Comparison of ENCODE assay signal across 11 cellular contexts in the genomic region with DNA sequence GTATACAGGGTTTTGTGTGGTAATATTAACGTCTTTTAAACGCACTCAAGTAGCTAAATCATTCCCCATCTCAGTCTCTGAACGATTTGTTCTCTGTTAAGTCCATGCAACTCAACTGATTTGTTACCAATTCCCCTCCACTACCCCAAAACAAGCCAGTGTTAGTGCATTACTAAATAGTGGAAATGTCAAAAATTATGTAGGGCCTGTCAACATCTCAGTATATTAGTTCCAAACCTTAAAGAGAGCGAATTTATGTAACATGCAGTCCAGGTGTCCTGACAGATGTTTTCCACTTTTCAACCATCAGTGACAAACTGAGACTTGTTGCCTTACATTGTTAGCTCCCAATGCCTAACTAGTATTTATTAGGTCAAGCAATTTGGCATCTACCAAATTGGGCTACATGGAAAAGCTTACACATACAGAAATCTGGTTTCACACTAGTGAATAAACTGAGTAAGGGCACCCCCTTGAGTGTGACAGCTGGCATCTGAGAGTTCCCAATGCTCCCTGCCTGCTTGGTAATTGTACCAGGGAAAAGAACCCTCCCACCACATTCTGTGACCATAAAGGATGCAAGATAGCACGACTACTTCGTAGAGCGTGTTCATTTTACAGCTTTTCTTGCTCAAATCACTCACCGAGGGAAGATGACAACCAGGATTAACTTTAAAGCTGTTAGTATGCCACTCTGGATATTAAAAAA. TPM values are rescaled to one million over a fixed set of nuclear protein-coding genes. Genes with fewer than 3 reads are reported as not detected.
DNase-seq lines count a peak whose midpoint lies in the region; ATAC-seq, FAIRE-seq and TF ChIP-seq lines count a peak whose summit lies in the region.
"Had no signal": no experiment of that assay in that cellular context is flagged by ENCODE, and none has a peak within 500 bp of the region (broad histone marks: within the 10 kb centered on the region; RNA-seq: fewer than 3 reads in every experiment).

No MANE protein-coding gene starts in this region.

- H2AFZ ChIP-seq in astrocyte (ENCODE audit: low read depth, low read length), result no peak overlapping the region

- peaks cover 85% of the 10 kb centered on the region for H4K20me1 ChIP-seq in astrocyte (ENCODE audit: insufficient read depth, low read length)

- H3K4me2 ChIP-seq in astrocyte (ENCODE audit: low read length), result no peak overlapping the region

- ATAC-seq in stimulated activated naive B cell treated with anti-CD40 and anti-IgM and Interleukin-4, amounts not matched to agents 10 μg/mL and 1 μg/mL and 100 μg/mL, for 72 hours (replicated peaks), result no peak
- ATAC-seq: gastroesophageal sphincter had no signal

- peak overlapping the region; percentile 92 for H3K27ac Mint-ChIP-seq in activated T-cell treated with anti-CD3 and anti-CD28 coated beads, Interleukin-2, amount 50 U/mL, for 24 hours
- peak overlapping the region; percentile 9 for H3K27ac Mint-ChIP-seq in astrocyte (ENCODE audit: unreplicated experiment)
- H3K27ac Mint-ChIP-seq in stimulated activated naive B cell treated with anti-CD40 and anti-IgM and Interleukin-4, amounts not matched to agents 10 μg/mL and 1 μg/mL and 100 μg/mL, for 72 hours, result peak overlapping the region; percentile 81

- H3K4me3 Mint-ChIP-seq in activated T-cell treated with anti-CD3 and anti-CD28 coated beads, Interleukin-2, amount 50 U/mL, for 24 hours, result peak overlapping the region; percentile 50
- H3K4me3 Mint-ChIP-seq in astrocyte (ENCODE audit: unreplicated experiment), result no peak overlapping the region
- no peak overlapping the region for H3K4me3 Mint-ChIP-seq in stimulated activated naive B cell treated with anti-CD40 and anti-IgM and Interleukin-4, amounts not matched to agents 10 μg/mL and 1 μg/mL and 100 μg/mL, for 72 hours
- H3K4me3 Mint-ChIP-seq: brain, CD14-positive monocyte had no signal

- no peaks in the 10 kb centered on the region for H3K27me3 ChIP-seq in astrocyte (ENCODE audit: insufficient read depth, low read length)
- H3K27me3 ChIP-seq: gastroesophageal sphincter had no signal

- H3K4me3 ChIP-seq in NB4 (ENCODE audit: low read depth, low read length) (no peak overlapping the region), astrocyte (ENCODE audit: insufficient read depth, low read depth, low read length) (no peak overlapping the region)
- H3K4me3 ChIP-seq: gastroesophageal sphincter had no signal

- no peak for FAIRE-seq in astrocyte (lab: Jason Lieb, UNC)

- H3K9me3 ChIP-seq in astrocyte (ENCODE audit: insufficient read depth, low read depth, low read length), result no peaks in the 10 kb centered on the region
- H3K9me3 ChIP-seq: gastroesophageal sphincter had no signal

- H3K9ac ChIP-seq in astrocyte (ENCODE audit: low read length), result no peak overlapping the region

- H3K79me2 ChIP-seq in astrocyte (ENCODE audit: insufficient read depth, low read length), result peaks cover 36% of the 10 kb centered on the region

- in situ Hi-C loops in GM13977 (cut with MboI; ENCODE audit: low pct_unique_long_range_greater_than_20kb, low sequenced_read_pairs, unreplicated experiment), result loop anchor here (25.0 kb wide), 1 partner anchor 301 kb away; no protein-coding TSS in a partner anchor

- peaks cover 96% of the 10 kb centered on the region for H3K36me3 Mint-ChIP-seq in activated T-cell treated with anti-CD3 and anti-CD28 coated beads, Interleukin-2, amount 50 U/mL, for 24 hours (ENCODE audit: low read depth)
- H3K36me3 Mint-ChIP-seq in astrocyte (ENCODE audit: low read depth, unreplicated experiment), result peaks cover 24% of the 10 kb centered on the region
- peaks cover 53 to 80% of the 10 kb centered on the region in 2 donors for H3K36me3 Mint-ChIP-seq in stimulated activated naive B cell treated with anti-CD40 and anti-IgM and Interleukin-4, amounts not matched to agents 10 μg/mL and 1 μg/mL and 100 μg/mL, for 72 hours

- H3K9me3 Mint-ChIP-seq in activated T-cell treated with anti-CD3 and anti-CD28 coated beads, Interleukin-2, amount 50 U/mL, for 24 hours, result no peaks in the 10 kb centered on the region
- H3K9me3 Mint-ChIP-seq in astrocyte (ENCODE audit: unreplicated experiment), result no peaks in the 10 kb centered on the region
- no peaks in the 10 kb centered on the region for H3K9me3 Mint-ChIP-seq in stimulated activated naive B cell treated with anti-CD40 and anti-IgM and Interleukin-4, amounts not matched to agents 10 μg/mL and 1 μg/mL and 100 μg/mL, for 72 hours
- H3K9me3 Mint-ChIP-seq: brain, CD14-positive monocyte had no signal

- H3K4me1 Mint-ChIP-seq in activated T-cell treated with anti-CD3 and anti-CD28 coated beads, Interleukin-2, amount 50 U/mL, for 24 hours (ENCODE audit: low read depth), result peaks cover 94% of the 10 kb centered on the region
- peaks cover 52% of the 10 kb centered on the region for H3K4me1 Mint-ChIP-seq in astrocyte (ENCODE audit: low read depth, unreplicated experiment)
- peaks cover 50 to 78% of the 10 kb centered on the region in 2 donors for H3K4me1 Mint-ChIP-seq in stimulated activated naive B cell treated with anti-CD40 and anti-IgM and Interleukin-4, amounts not matched to agents 10 μg/mL and 1 μg/mL and 100 μg/mL, for 72 hours

- TF ChIP-seq CTCF in NB4 (IDR thresholded peaks at IDR 0.05; ENCODE audit: low read depth, low read length), result no peak
- TF ChIP-seq CTCF in astrocyte (IDR thresholded peaks at IDR 0.05; ENCODE audit: insufficient read depth, low read depth, low read length), result no peak
- no peak for TF ChIP-seq CTCF in GM13977 (IDR thresholded peaks at IDR 0.05; ENCODE audit: extremely low read depth, insufficient read depth, missing control alignments)

- H3K27ac ChIP-seq in astrocyte (ENCODE audit: low read depth, low read length), result no peak overlapping the region

- DNase-seq in activated T-cell treated with anti-CD3 and anti-CD28 coated beads, Interleukin-2, amount 50 U/mL, for 24 hours, result no peak
- DNase-seq in activated T-cell treated with anti-CD3 and anti-CD28 coated beads, Interleukin-2, amount 50 U/mL, for 1 hour, result no peak
- DNase-seq in NB4 (ENCODE audit: low read depth) (peak; percentile 43), astrocyte (ENCODE audit: low read depth) (no peak), T1000 (lab: John Stamatoyannopoulos, UW) (no peak), GM19238 (ENCODE audit: insufficient read length, low spot score) (no peak), GM13977 (ENCODE audit: low spot score) (no peak)
- no peak for DNase-seq in stimulated activated naive B cell treated with anti-CD40 and anti-IgM and Interleukin-4, amounts not matched to agents 10 μg/mL and 1 μg/mL and 100 μg/mL, for 72 hours

- H3K4me1 ChIP-seq in astrocyte (ENCODE audit: insufficient read depth, low read length), result no peaks in the 10 kb centered on the region

- peak; percentile 38 for TF ChIP-seq POLR2A in NB4 (IDR thresholded peaks at IDR 0.05; ENCODE audit: extremely low read depth, insufficient read length)

- H3K27me3 Mint-ChIP-seq in activated T-cell treated with anti-CD3 and anti-CD28 coated beads, Interleukin-2, amount 50 U/mL, for 24 hours, result no peaks in the 10 kb centered on the region
- no peaks in the 10 kb centered on the region for H3K27me3 Mint-ChIP-seq in astrocyte (ENCODE audit: low read depth, unreplicated experiment)
- no peaks in the 10 kb centered on the region for H3K27me3 Mint-ChIP-seq in stimulated activated naive B cell treated with anti-CD40 and anti-IgM and Interleukin-4, amounts not matched to agents 10 μg/mL and 1 μg/mL and 100 μg/mL, for 72 hours
- H3K27me3 Mint-ChIP-seq: brain had no signal

- peaks cover 62% of the 10 kb centered on the region for H3K36me3 ChIP-seq in astrocyte (ENCODE audit: insufficient read depth, low read length)

RNA-seq across cellular contexts. Expression of a gene that starts 12.1 kb away (rescaled TPM):
- total RNA-seq in astrocyte, result 361 and 415 TPM in 2 replicates

RNA-seq across cellular contexts. Expression of a gene that starts 13.1 kb away (rescaled TPM):
- 141 and 148 TPM in 2 replicates for total RNA-seq in astrocyte

RNA-seq across cellular contexts. Expression of a gene that starts 36.4 kb away (rescaled TPM):
- total RNA-seq in astrocyte, result 49.0 and 50.4 TPM in 2 replicates

Comparison
In these comparisons a context has a peak if more than half of its experiments do, and no peak if none do; other contexts are left out.
1. H3K27ac Mint-ChIP-seq: peak in every context shown above with its lines; median percentile 92 in activated T-cell treated with anti-CD3 and anti-CD28 coated beads, Interleukin-2, amount 50 U/mL, for 24 hours; 81 in stimulated activated naive B cell treated with anti-CD40 and anti-IgM and Interleukin-4, amounts not matched to agents 10 μg/mL and 1 μg/mL and 100 μg/mL, for 72 hours; 9 in astrocyte.